In the genomic region with DNA sequence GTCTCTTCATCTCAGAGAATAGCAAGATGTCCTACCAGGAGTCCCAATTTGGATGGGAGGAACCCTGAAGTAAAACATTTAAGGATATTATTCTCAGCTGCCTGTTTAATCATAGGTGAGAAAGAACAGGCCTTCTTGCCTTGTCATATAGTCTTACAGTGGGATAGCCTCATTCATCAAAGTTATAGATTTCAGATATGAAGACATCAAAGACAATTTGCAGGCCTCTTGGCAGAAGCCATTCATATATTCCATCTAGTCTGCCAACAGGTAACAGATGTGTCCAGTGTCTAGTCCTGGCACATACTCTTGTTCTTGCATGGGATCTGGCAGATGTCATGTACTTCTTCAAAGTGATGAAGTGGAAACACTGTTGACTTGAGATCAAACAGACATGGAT, we compare ENCODE assay signal across 17 cellular contexts.
A peak's percentile ranks its signal among the peaks of the same experiment; 100 is the strongest.
DNase-seq lines count a peak whose midpoint lies in the region; ATAC-seq and TF ChIP-seq lines count a peak whose summit lies in the region.
"Had no signal": no experiment of that assay in that cellular context is flagged by ENCODE, and none has a peak within 500 bp of the region (broad histone marks: within the 10 kb centered on the region; RNA-seq: fewer than 3 reads in every experiment).

No MANE protein-coding gene starts in this region.

- no peak for ATAC-seq in left ventricle myocardium superior
- ATAC-seq: GM12878 had no signal

- H3K36me3 ChIP-seq in left ventricle myocardium inferior: no peaks in the 10 kb centered on the region
- H3K36me3 ChIP-seq: HAP-1 had no signal

- no peak overlapping the region for H3K4me3 ChIP-seq in left ventricle myocardium inferior
- H3K4me3 ChIP-seq: GM12878, GM23248, HAP-1 had no signal

- H3K27ac ChIP-seq in left ventricle myocardium inferior (replicated peaks) (peak overlapping the region; percentile 78), angular gyrus (ENCODE audit: low read depth, low read length) (peak overlapping the region; percentile 38)
- H3K27ac ChIP-seq: GM23248 had no signal

- no peaks in the 10 kb centered on the region for H3K9me3 ChIP-seq in left ventricle myocardium inferior (replicated peaks)
- H3K9me3 ChIP-seq: HAP-1 had no signal

- H3K4me1 ChIP-seq in left ventricle myocardium inferior: peaks cover 15% of the 10 kb centered on the region
- H3K4me1 ChIP-seq: HAP-1 had no signal

- H3K27me3 ChIP-seq in left ventricle myocardium inferior (ENCODE audit: low read depth): no peaks in the 10 kb centered on the region

- no peak for TF ChIP-seq CTCF in left ventricle myocardium inferior (IDR thresholded peaks at IDR 0.05; ENCODE audit: borderline replicate concordance)
- no peak for TF ChIP-seq CTCF in GM13977 (IDR thresholded peaks at IDR 0.05; ENCODE audit: extremely low read depth, insufficient read depth, missing control alignments)

- in situ Hi-C loops in GM13977 (cut with MboI; ENCODE audit: low pct_unique_long_range_greater_than_20kb, low sequenced_read_pairs, unreplicated experiment): no loop called here

- DNase-seq in left ventricle myocardium inferior (no peak), left ventricle myocardium superior (no peak), NCI-H2171 treated with DMSO at 0.1 percent for 48 hours (lab: John Stamatoyannopoulos, UW) (peak; percentile 55), NCI-H748 (lab: John Stamatoyannopoulos, UW; ENCODE audit: unreplicated experiment) (no peak), GM13977 (ENCODE audit: low spot score) (no peak)
- no peak for DNase-seq in activated CD8-positive, alpha-beta memory T cell treated with anti-CD3 and anti-CD28 coated beads, Interleukin-2, amount 50 U/mL, for 48 hours
- DNase-seq: C1 segment of cervical spinal cord; CD4-positive, CD25-positive, alpha-beta regulatory T cell; CD8-positive, alpha-beta memory T cell; COR-L47; DMS153; DND-41; EL; GM23248 had no signal

- intact Hi-C loops in left ventricle myocardium inferior (cut with micrococcal nuclease): no loop called here
- intact Hi-C loops in left ventricle myocardium superior (cut with micrococcal nuclease): no loop called here
